In the genomic region with DNA sequence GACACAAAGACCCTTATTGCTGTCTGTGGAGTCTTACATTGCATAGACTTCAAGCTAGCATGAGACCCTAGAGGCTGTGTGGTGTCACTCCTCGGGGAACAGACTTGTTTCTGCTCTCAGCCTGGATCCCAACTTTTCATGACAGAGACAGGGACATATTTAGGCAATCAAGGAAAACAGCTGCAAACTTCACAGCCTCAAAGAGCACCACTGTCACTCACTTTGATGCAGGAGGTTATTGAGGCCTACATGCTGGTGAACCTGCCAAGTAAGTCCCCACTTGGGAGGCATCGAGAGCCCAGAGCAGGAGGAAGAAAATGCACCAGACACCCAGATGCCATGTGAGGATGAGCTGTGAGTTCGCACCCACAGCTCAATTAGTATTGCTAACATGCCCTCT, we compare ENCODE assay signal across 6 cellular contexts. TPM values are rescaled to one million over a fixed set of nuclear protein-coding genes. Genes with fewer than 3 reads are reported as not detected.
"Had no signal": no experiment of that assay in that cellular context is flagged by ENCODE, and none has a peak within 500 bp of the region (broad histone marks: within the 10 kb centered on the region; RNA-seq: fewer than 3 reads in every experiment).

No MANE protein-coding gene starts in this region.

- H3K4me3 ChIP-seq: K562 had no signal

- H3K27ac ChIP-seq: HL-60 had no signal

- DNase-seq: IMR-90 had no signal

- H3K4me3 Mint-ChIP-seq: IgD-negative memory B cell had no signal

RNA-seq across cellular contexts. Expression of a gene that starts 10.3 kb away (rescaled TPM):
- total RNA-seq: HepG2, HT1080, IMR-90, K562 had no signal
